ENCODE assay signal across 28 cellular contexts in genomic region chr15:45468294-45468693, GRCh38.
"Had no signal": no experiment of that assay in that cellular context is flagged by ENCODE, and none has a peak within 500 bp of the region (broad histone marks: within the 10 kb centered on the region; RNA-seq: fewer than 3 reads in every experiment).

No MANE protein-coding gene starts in this region.

- H3K4me1 Mint-ChIP-seq: neural crest cell, T-cell had no signal

- H3K27ac Mint-ChIP-seq: activated naive CD8-positive, alpha-beta T cell; activated T-helper 2 cell treated with anti-CD3 and anti-CD28 coated beads, Interferon-gamma antibody, Interleukin-2, Interleukin-4, amounts not matched to agents 10 μg/mL and 5 μg/mL and 100 μg/mL, durations not matched to agents 14 hours and 24 hours and 36 hours; endodermal cell; T-cell; T-helper 2 cell treated with Interferon-gamma antibody and Interleukin-4, amounts not matched to agents 5 μg/mL and 100 μg/mL, for 36 hours had no signal

- H3K4me1 ChIP-seq: adrenal gland, breast epithelium, lower lobe of right lung, upper lobe of left lung had no signal

- H3K9me3 ChIP-seq: adrenal gland, breast epithelium, lower lobe of right lung, mucosa of descending colon, upper lobe of left lung had no signal

- H3K36me3 ChIP-seq: adrenal gland, breast epithelium, lower lobe of right lung, upper lobe of left lung, WERI-Rb-1 had no signal

- H3K27ac ChIP-seq: adrenal gland, breast epithelium, coronary artery, lower lobe of right lung, upper lobe of left lung, WERI-Rb-1 had no signal

- H3K36me3 Mint-ChIP-seq: activated naive CD8-positive, alpha-beta T cell; naive thymus-derived CD4-positive, alpha-beta T cell; T-cell had no signal

- H3K4me3 ChIP-seq: adrenal gland, breast epithelium, coronary artery, lower lobe of right lung, mucosa of descending colon, upper lobe of left lung had no signal

- DNase-seq: activated CD4-positive, alpha-beta T cell treated with anti-CD3 and anti-CD28 coated beads for 1 hour; activated CD4-positive, alpha-beta T cell treated with anti-CD3 and anti-CD28 coated beads, Interleukin-2, amount 50 U/mL, for 1 hour; activated CD8-positive, alpha-beta memory T cell treated with anti-CD3 and anti-CD28 coated beads, Interleukin-2, amount 50 U/mL, for 48 hours; activated naive CD4-positive, alpha-beta T cell; activated T-cell treated with anti-CD3 and anti-CD28 coated beads, Interleukin-2, amount 50 U/mL, for 4 hours; adrenal gland; cerebellar nuclear complex; endodermal cell; foreskin fibroblast; hippocampal formation; islet precursor cell; left colon; lower lobe of right lung; mesendoderm; mucosa of descending colon; naive thymus-derived CD4-positive, alpha-beta T cell; retina; stimulated activated CD4-positive, alpha-beta T cell treated with anti-CD3 and anti-CD28 coated beads, Interleukin-4, amount 100 ng/mL, for 24 hours; stimulated activated naive CD4-positive, alpha-beta T cell treated with Interleukin-2 at 50 U/mL for 16 hours; T-cell; upper lobe of left lung; WERI-Rb-1 had no signal

- H3K4me3 Mint-ChIP-seq: activated naive CD8-positive, alpha-beta T cell; activated T-cell treated with anti-CD3 and anti-CD28 coated beads, Interleukin-2, amount 50 U/mL, for 4 hours; naive thymus-derived CD4-positive, alpha-beta T cell; neural crest cell; T-cell; T-helper 2 cell treated with Interferon-gamma antibody and Interleukin-4, amounts not matched to agents 5 μg/mL and 100 μg/mL, for 36 hours had no signal

- H3K27me3 ChIP-seq: breast epithelium, upper lobe of left lung had no signal

- H3K9me3 Mint-ChIP-seq: activated T-cell treated with anti-CD3 and anti-CD28 coated beads, Interleukin-2, amount 50 U/mL, for 4 hours; T-cell; T-helper 2 cell treated with Interferon-gamma antibody and Interleukin-4, amounts not matched to agents 5 μg/mL and 100 μg/mL, for 36 hours had no signal

- ATAC-seq: activated T-cell treated with anti-CD3 and anti-CD28 coated beads, Interleukin-2, amount 50 U/mL, for 4 hours; left colon; lower lobe of right lung; mucosa of descending colon; naive thymus-derived CD4-positive, alpha-beta T cell; T-cell had no signal
